Comparison of ENCODE assay signal across 16 cellular contexts in genomic region chr1:4395158-4395557, GRCh38.
"Had no signal": no experiment of that assay in that cellular context is flagged by ENCODE, and none has a peak within 500 bp of the region (broad histone marks: within the 10 kb centered on the region; RNA-seq: fewer than 3 reads in every experiment).

No MANE protein-coding gene starts in this region.

- ATAC-seq: activated CD8-positive, alpha-beta T cell treated with anti-CD3 and anti-CD28 coated beads for 36 hours; body of pancreas had no signal

- DNase-seq: activated CD4-positive, alpha-beta T cell treated with anti-CD3 and anti-CD28 coated beads, Interleukin-2, amount 10 ng/mL, durations not matched to agents 24 days and 14 days; activated CD4-positive, CD25-positive, alpha-beta regulatory T cell; activated CD8-positive, alpha-beta T cell treated with anti-CD3 and anti-CD28 coated beads for 36 hours; activated naive CD4-positive, alpha-beta T cell treated with anti-CD3 and anti-CD28 coated beads, Interleukin-2, amount 50 U/mL, for 16 hours; activated T-cell treated with anti-CD3 and anti-CD28 coated beads, Interleukin-2, amount 50 U/mL, for 24 hours; body of pancreas; central memory CD4-positive, alpha-beta T cell; foreskin fibroblast; glutamatergic neuron; left ventricle myocardium inferior; mammary epithelial cell; occipital lobe; stimulated activated naive CD4-positive, alpha-beta T cell; T-helper 1 cell; T-helper 9 cell; uterus had no signal
